Comparison of ENCODE assay signal across 9 cellular contexts in the genomic region with DNA sequence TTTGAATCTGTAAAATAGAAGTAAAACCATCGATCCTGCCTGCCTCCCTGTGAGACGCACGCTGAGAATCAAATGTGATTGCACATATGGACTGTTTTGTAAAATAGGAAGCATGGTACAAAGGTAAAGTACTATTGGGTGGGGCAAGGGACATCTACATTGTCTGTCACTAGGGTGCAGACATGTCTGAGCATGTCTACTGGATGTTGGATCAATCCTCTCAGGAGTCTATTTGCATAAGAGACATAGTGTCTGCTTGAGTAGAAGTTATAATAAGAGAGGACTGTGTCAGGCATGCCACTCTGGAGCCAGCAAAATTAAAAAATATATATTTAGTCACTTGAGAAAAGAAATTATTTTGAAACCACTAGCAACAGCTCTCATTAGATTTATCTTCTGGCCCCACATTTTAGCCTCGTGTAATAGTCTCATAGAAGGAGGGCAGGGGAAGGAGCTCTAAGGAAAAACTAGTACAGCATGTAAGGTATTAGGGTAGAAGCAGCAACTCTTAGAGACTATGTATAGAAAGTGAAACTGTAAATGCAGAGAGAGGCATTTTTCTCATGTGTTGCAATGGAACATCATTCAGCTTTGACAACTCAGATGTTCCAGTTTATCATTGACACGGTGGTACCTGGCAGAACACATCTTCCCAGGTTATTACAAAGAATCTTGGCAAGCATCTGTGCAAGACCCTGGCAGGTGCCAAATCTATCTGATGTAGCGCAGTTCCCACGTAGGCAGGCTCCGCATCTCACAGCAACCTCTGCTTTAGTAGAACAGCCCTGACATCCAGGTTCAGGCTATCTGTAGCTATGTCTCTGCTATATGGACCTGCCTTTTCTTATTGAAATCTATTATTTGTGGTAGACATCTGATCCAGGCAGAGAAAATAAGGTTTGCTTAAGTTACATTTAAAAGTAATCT.
DNase-seq lines count a peak whose midpoint lies in the region; ATAC-seq, FAIRE-seq and TF ChIP-seq lines count a peak whose summit lies in the region.
"Had no signal": no experiment of that assay in that cellular context is flagged by ENCODE, and none has a peak within 500 bp of the region (broad histone marks: within the 10 kb centered on the region; RNA-seq: fewer than 3 reads in every experiment).

No MANE protein-coding gene starts in this region.

- no peak for FAIRE-seq in HepG2 (lab: Jason Lieb, UNC)

- H3K9me3 ChIP-seq in HepG2 (ENCODE audit: low read length), result peaks cover 58% of the 10 kb centered on the region
- H3K9me3 ChIP-seq in right lobe of liver, result no peaks in the 10 kb centered on the region
- no peaks in the 10 kb centered on the region for H3K9me3 ChIP-seq in CD8-positive, alpha-beta memory T cell (ENCODE audit: low read length)

- TF ChIP-seq POLR2A in HepG2 (IDR thresholded peaks at IDR 0.05; ENCODE audit: insufficient read depth in 1 of 2, low read depth in 2 of 2, low read length in 2 of 2), result no peak
- TF ChIP-seq POLR2A in right lobe of liver (IDR thresholded peaks at IDR 0.05), result no peak

- no TSS peak for BruUV-seq in HepG2 (replicated peaks; lab: Mats Ljungman, UMichigan)

- H3K27ac Mint-ChIP-seq in CD8-positive, alpha-beta memory T cell, result no peak overlapping the region
- H3K27ac Mint-ChIP-seq: naive thymus-derived CD4-positive, alpha-beta T cell had no signal

- no peaks in the 10 kb centered on the region for H3K36me3 Mint-ChIP-seq in CD8-positive, alpha-beta memory T cell
- H3K36me3 Mint-ChIP-seq: naive thymus-derived CD4-positive, alpha-beta T cell had no signal

- intact Hi-C loops in HepG2 (cut with micrococcal nuclease; ENCODE audit: unreplicated experiment) (no loop called here), right lobe of liver (cut with DNase I) (no loop called here)

- no peak for TF ChIP-seq RAD21 in HepG2 (CRISPR knock-in tag; IDR thresholded peaks at IDR 0.05)

- POLR2A ChIA-PET in HepG2 (lab: Yijun Ruan, JAX), result no interaction called here
- POLR2A ChIA-PET in CD8-positive, alpha-beta memory T cell (lab: Charles Lee), result no interaction called here

- no peak overlapping the region for H3K9ac ChIP-seq in HepG2 (ENCODE audit: insufficient read depth, low read depth, low read length)

- H3K4me1 Mint-ChIP-seq in CD8-positive, alpha-beta memory T cell, result no peaks in the 10 kb centered on the region
- H3K4me1 Mint-ChIP-seq: naive thymus-derived CD4-positive, alpha-beta T cell had no signal

- TF ChIP-seq CTCF in HepG2 (CRISPR knock-in tag; IDR thresholded peaks at IDR 0.05), result no peak
- no peak for TF ChIP-seq CTCF in right lobe of liver (IDR thresholded peaks at IDR 0.05)
- no peak for TF ChIP-seq CTCF in GM13976 (IDR thresholded peaks at IDR 0.05; ENCODE audit: borderline replicate concordance, control extremely low read depth, extremely low read depth, insufficient read depth, missing control alignments)

- ATAC-seq in HepG2 (peak; percentile 50; the same call in 2 of the 3 replicates), right lobe of liver (no peak), HG03175 (IDR thresholded peaks at IDR 0.05; ENCODE audit: unreplicated experiment) (peak; percentile 71)
- ATAC-seq: naive thymus-derived CD4-positive, alpha-beta T cell had no signal

- H2AFZ ChIP-seq in HepG2 (ENCODE audit: low read length), result no peak overlapping the region

- H3K4me3 ChIP-seq in HepG2 (replicated peaks in 1 of 3; ENCODE audit: insufficient read depth in 1 of 3, low read depth in 2 of 3, low read length in 3 of 3) (no peak overlapping the region), right lobe of liver (no peak overlapping the region)
- no peak overlapping the region for H3K4me3 ChIP-seq in CD8-positive, alpha-beta memory T cell (ENCODE audit: low read length)

- peaks cover 0 to 7% (median 3%) of the 10 kb centered on the region in 5 donors for H3K9me3 Mint-ChIP-seq in CD8-positive, alpha-beta memory T cell

- CTCF ChIA-PET in HepG2 (lab: Yijun Ruan, JAX; ENCODE audit: low intra/inter-chr PET ratio, low total read pairs), result no interaction called here
- CTCF ChIA-PET in CD8-positive, alpha-beta memory T cell (lab: Charles Lee), result no interaction called here

- no peaks in the 10 kb centered on the region for H4K20me1 ChIP-seq in HepG2 (ENCODE audit: insufficient read depth, low read length)

- in situ Hi-C loops in HepG2 (cut with HindIII; ENCODE audit: extremely low pct_ligation_motif_present, low pct_unique_long_range_greater_than_20kb), result no loop called here
- in situ Hi-C loops in GM13976 (cut with MboI; ENCODE audit: low sequenced_read_pairs, unreplicated experiment), result no loop called here

- no peaks in the 10 kb centered on the region for H3K4me1 ChIP-seq in HepG2 (ENCODE audit: insufficient read depth, low read length)
- no peaks in the 10 kb centered on the region for H3K4me1 ChIP-seq in right lobe of liver
- no peaks in the 10 kb centered on the region for H3K4me1 ChIP-seq in CD8-positive, alpha-beta memory T cell (ENCODE audit: insufficient read depth, low read length)

- 71% methylated on average over 8 of the region's 8 CpGs for WGBS in HepG2 (ENCODE audit: low lambda C conversion rate)
- 59% methylated on average over 5 of the region's 8 CpGs for WGBS in right lobe of liver (ENCODE audit: insufficient coverage, low coverage, low lambda C conversion rate, missing lambda C conversion rate)

- H3K27me3 ChIP-seq in HepG2 (ENCODE audit: control insufficient read depth in 1 of 2, insufficient read depth in 2 of 2, low read length in 2 of 2) (no peaks in the 10 kb centered on the region), right lobe of liver (no peaks in the 10 kb centered on the region)
- no peaks in the 10 kb centered on the region for H3K27me3 ChIP-seq in CD8-positive, alpha-beta memory T cell (ENCODE audit: insufficient read depth, low read length, poor library complexity, severe bottlenecking)

- H3K4me3 Mint-ChIP-seq in CD8-positive, alpha-beta memory T cell, result no peak overlapping the region
- H3K4me3 Mint-ChIP-seq: naive thymus-derived CD4-positive, alpha-beta T cell had no signal

- peaks cover 0 to 2% of the 10 kb centered on the region in 2 donors for H3K27me3 Mint-ChIP-seq in CD8-positive, alpha-beta memory T cell

- no peaks in the 10 kb centered on the region for H3K79me2 ChIP-seq in HepG2 (ENCODE audit: insufficient read depth, low read length)

- H3K27ac ChIP-seq in HepG2 (ENCODE audit: extremely low read length, insufficient read depth, low read length) (no peak overlapping the region), right lobe of liver (no peak overlapping the region)
- no peak overlapping the region for H3K27ac ChIP-seq in CD8-positive, alpha-beta memory T cell (ENCODE audit: low read depth, low read length)

- H3K36me3 ChIP-seq in HepG2 (replicated peaks in 1 of 2; ENCODE audit: control insufficient read depth in 1 of 2, insufficient read depth in 2 of 2, low read length in 2 of 2), result no peaks in the 10 kb centered on the region
- H3K36me3 ChIP-seq in right lobe of liver, result no peaks in the 10 kb centered on the region
- no peaks in the 10 kb centered on the region for H3K36me3 ChIP-seq in CD8-positive, alpha-beta memory T cell (ENCODE audit: insufficient read depth, low read length)

- H3K4me2 ChIP-seq in HepG2 (ENCODE audit: low read depth, low read length), result no peak overlapping the region

- TF ChIP-seq EP300 in HepG2 (IDR thresholded peaks at IDR 0.05; ENCODE audit: low read depth in 2 of 2, low read length in 2 of 2), result no peak
- TF ChIP-seq EP300 in HepG2 (CRISPR knock-in tag; IDR thresholded peaks at IDR 0.05; ENCODE audit: borderline replicate concordance), result no peak

- DNase-seq in HepG2 (ENCODE audit: low spot score) (peak; percentile 6), right lobe of liver (no peak), NCI-H526 (lab: John Stamatoyannopoulos, UW) (peak; percentile 94 to 97), KG1 (lab: John Stamatoyannopoulos, UW) (no peak), GM13976 (ENCODE audit: low spot score) (no peak)
- DNase-seq in CD8-positive, alpha-beta memory T cell, result no peak
- no peak for DNase-seq in effector CD8-positive, alpha-beta T cell (lab: John Stamatoyannopoulos, UW)
- DNase-seq: naive thymus-derived CD4-positive, alpha-beta T cell had no signal

TF ChIP-seq in HepG2, 621 proteins besides CTCF, POLR2A, EP300 and RAD21:
- TF ChIP-seq, protein P1, sequence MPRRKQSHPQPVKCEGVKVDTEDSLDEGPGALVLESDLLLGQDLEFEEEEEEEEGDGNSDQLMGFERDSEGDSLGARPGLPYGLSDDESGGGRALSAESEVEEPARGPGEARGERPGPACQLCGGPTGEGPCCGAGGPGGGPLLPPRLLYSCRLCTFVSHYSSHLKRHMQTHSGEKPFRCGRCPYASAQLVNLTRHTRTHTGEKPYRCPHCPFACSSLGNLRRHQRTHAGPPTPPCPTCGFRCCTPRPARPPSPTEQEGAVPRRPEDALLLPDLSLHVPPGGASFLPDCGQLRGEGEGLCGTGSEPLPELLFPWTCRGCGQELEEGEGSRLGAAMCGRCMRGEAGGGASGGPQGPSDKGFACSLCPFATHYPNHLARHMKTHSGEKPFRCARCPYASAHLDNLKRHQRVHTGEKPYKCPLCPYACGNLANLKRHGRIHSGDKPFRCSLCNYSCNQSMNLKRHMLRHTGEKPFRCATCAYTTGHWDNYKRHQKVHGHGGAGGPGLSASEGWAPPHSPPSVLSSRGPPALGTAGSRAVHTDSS (CRISPR knock-in tag; conservative IDR thresholded peaks at IDR 0.05), result no peak
- TF ChIP-seq TP53 (CRISPR knock-in tag; conservative IDR thresholded peaks at IDR 0.05) (peak; percentile 98), ZNF180 (CRISPR knock-in tag; IDR thresholded peaks at IDR 0.05; ENCODE audit: borderline replicate concordance, low read depth) (no peak)
- TF ChIP-seq, protein P2, sequence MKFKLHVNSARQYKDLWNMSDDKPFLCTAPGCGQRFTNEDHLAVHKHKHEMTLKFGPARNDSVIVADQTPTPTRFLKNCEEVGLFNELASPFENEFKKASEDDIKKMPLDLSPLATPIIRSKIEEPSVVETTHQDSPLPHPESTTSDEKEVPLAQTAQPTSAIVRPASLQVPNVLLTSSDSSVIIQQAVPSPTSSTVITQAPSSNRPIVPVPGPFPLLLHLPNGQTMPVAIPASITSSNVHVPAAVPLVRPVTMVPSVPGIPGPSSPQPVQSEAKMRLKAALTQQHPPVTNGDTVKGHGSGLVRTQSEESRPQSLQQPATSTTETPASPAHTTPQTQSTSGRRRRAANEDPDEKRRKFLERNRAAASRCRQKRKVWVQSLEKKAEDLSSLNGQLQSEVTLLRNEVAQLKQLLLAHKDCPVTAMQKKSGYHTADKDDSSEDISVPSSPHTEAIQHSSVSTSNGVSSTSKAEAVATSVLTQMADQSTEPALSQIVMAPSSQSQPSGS (CRISPR knock-in tag; IDR thresholded peaks at IDR 0.05), result no peak

Comparison
In these comparisons a context has a peak if more than half of its experiments do, and no peak if none do; other contexts are left out.
1. ATAC-seq: peak in HepG2 (single experiment) and HG03175 (single experiment); none in right lobe of liver (0 of 4).
2. DNase-seq: peak in HepG2 (single experiment) and NCI-H526 (2 of 2); none in right lobe of liver (0 of 3), CD8-positive, alpha-beta memory T cell (0 of 5), effector CD8-positive, alpha-beta T cell (single experiment), KG1 (single experiment) and GM13976 (single experiment).